2 cellular contexts compared by ENCODE assay signal in the genomic region with DNA sequence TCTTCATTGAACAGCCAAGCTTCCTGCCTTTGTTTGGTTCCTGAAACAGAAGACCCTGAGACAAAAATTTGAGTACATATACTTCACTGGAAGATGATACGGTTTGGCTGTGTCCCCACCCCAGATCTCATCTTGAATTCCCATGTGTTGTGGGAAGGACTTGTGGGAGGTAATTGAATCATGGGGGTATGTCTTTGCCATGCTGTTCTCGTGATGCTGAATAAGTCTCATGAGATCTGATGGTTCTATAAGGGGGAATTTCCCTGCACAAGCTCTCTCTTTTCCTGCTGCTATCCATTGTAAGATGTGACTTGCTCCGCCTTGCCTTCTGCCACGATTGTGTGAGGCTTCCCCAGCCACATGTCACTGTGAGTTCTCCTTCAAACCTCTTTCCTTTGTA.
TF ChIP-seq lines count a peak whose summit lies in the region.

No MANE protein-coding gene starts in this region.

TF ChIP-seq in SK-N-SH, 30 proteins besides CTCF, POLR2A, EP300 and RAD21 (continued from another document):
- TF ChIP-seq, protein P1, sequence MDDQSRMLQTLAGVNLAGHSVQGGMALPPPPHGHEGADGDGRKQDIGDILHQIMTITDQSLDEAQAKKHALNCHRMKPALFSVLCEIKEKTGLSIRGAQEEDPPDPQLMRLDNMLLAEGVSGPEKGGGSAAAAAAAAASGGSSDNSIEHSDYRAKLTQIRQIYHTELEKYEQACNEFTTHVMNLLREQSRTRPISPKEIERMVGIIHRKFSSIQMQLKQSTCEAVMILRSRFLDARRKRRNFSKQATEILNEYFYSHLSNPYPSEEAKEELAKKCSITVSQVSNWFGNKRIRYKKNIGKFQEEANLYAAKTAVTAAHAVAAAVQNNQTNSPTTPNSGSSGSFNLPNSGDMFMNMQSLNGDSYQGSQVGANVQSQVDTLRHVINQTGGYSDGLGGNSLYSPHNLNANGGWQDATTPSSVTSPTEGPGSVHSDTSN (IDR thresholded peaks at IDR 0.05): no peak
- no peak for TF ChIP-seq GATA2 (CRISPR knock-in tag; IDR thresholded peaks at IDR 0.05)
- TF ChIP-seq CHD2 (IDR thresholded peaks at IDR 0.05; ENCODE audit: low read length, partially characterized antibody): no peak
- TF ChIP-seq, protein P2, sequence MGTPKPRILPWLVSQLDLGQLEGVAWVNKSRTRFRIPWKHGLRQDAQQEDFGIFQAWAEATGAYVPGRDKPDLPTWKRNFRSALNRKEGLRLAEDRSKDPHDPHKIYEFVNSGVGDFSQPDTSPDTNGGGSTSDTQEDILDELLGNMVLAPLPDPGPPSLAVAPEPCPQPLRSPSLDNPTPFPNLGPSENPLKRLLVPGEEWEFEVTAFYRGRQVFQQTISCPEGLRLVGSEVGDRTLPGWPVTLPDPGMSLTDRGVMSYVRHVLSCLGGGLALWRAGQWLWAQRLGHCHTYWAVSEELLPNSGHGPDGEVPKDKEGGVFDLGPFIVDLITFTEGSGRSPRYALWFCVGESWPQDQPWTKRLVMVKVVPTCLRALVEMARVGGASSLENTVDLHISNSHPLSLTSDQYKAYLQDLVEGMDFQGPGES (IDR thresholded peaks at IDR 0.05; ENCODE audit: low read depth, low read length): no peak
- TF ChIP-seq, protein P3, sequence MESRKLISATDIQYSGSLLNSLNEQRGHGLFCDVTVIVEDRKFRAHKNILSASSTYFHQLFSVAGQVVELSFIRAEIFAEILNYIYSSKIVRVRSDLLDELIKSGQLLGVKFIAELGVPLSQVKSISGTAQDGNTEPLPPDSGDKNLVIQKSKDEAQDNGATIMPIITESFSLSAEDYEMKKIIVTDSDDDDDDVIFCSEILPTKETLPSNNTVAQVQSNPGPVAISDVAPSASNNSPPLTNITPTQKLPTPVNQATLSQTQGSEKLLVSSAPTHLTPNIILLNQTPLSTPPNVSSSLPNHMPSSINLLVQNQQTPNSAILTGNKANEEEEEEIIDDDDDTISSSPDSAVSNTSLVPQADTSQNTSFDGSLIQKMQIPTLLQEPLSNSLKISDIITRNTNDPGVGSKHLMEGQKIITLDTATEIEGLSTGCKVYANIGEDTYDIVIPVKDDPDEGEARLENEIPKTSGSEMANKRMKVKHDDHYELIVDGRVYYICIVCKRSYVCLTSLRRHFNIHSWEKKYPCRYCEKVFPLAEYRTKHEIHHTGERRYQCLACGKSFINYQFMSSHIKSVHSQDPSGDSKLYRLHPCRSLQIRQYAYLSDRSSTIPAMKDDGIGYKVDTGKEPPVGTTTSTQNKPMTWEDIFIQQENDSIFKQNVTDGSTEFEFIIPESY (IDR thresholded peaks at IDR 0.05; ENCODE audit: borderline replicate concordance, low read depth): no peak
- no peak for TF ChIP-seq RXRA (IDR thresholded peaks at IDR 0.05; ENCODE audit: borderline replicate concordance, low read depth)
- no peak for TF ChIP-seq GABPA (IDR thresholded peaks at IDR 0.05; ENCODE audit: low read depth)
- no peak for TF ChIP-seq POLR2AphosphoS5 (IDR thresholded peaks at IDR 0.05; ENCODE audit: low read depth, low read length)
- no peak for TF ChIP-seq ELF1 (IDR thresholded peaks at IDR 0.05)
TF ChIP-seq in SK-N-SH: peak in this region for 0.

TF ChIP-seq in SK-N-SH treated with all-trans-retinoic acid at 6 μM for 48 hours, 23 proteins besides CTCF, POLR2A, EP300 and RAD21 (continued from another document):
- TF ChIP-seq, protein P4, sequence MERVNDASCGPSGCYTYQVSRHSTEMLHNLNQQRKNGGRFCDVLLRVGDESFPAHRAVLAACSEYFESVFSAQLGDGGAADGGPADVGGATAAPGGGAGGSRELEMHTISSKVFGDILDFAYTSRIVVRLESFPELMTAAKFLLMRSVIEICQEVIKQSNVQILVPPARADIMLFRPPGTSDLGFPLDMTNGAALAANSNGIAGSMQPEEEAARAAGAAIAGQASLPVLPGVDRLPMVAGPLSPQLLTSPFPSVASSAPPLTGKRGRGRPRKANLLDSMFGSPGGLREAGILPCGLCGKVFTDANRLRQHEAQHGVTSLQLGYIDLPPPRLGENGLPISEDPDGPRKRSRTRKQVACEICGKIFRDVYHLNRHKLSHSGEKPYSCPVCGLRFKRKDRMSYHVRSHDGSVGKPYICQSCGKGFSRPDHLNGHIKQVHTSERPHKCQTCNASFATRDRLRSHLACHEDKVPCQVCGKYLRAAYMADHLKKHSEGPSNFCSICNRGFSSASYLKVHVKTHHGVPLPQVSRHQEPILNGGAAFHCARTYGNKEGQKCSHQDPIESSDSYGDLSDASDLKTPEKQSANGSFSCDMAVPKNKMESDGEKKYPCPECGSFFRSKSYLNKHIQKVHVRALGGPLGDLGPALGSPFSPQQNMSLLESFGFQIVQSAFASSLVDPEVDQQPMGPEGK (CRISPR knock-in tag; IDR thresholded peaks at IDR 0.05; ENCODE audit: borderline replicate concordance): no peak
- TF ChIP-seq ESRRG (CRISPR knock-in tag; IDR thresholded peaks at IDR 0.05) (no peak), ZFP30 (CRISPR knock-in tag; IDR thresholded peaks at IDR 0.05) (no peak), ISL1 (CRISPR knock-in tag; IDR thresholded peaks at IDR 0.05) (no peak), RARB (CRISPR knock-in tag; IDR thresholded peaks at IDR 0.05) (no peak), ZNF8 (CRISPR knock-in tag; IDR thresholded peaks at IDR 0.05) (no peak), TOX (CRISPR knock-in tag; IDR thresholded peaks at IDR 0.05; ENCODE audit: borderline replicate concordance) (no peak)
